ENCODE assay signal across 26 cellular contexts in genomic region chr9:372143-372542, GRCh38.
"Had no signal": no experiment of that assay in that cellular context is flagged by ENCODE, and none has a peak within 500 bp of the region (broad histone marks: within the 10 kb centered on the region; RNA-seq: fewer than 3 reads in every experiment).

No MANE protein-coding gene starts in this region.

- H3K27ac Mint-ChIP-seq: activated B cell treated with CpG ODN at 0.5 μM for 24 hours; activated naive CD4-positive, alpha-beta T cell treated with anti-CD3 and anti-CD28 coated beads, Interleukin-2, amount 10 ng/mL, durations not matched to agents 7 days and 5 days; activated T-cell treated with anti-CD3 and anti-CD28 coated beads, Interleukin-2, amount 50 U/mL, for 72 hours; dendritic cell treated with granulocyte-macrophage colony-stimulating factor and Interleukin-4, amounts not matched to agents 40 ng/mL and 50 ng/mL, for 4 days; nephron progenitor cell; stimulated activated naive CD8-positive, alpha-beta T cell treated with anti-CD3 and anti-CD28 coated beads, Interleukin-15, Interleukin-2, amounts not matched to agents 100 ng/mL and 50 ng/mL, for 24 hours; T-helper 17 cell had no signal

- H3K4me3 ChIP-seq: pancreas, right lobe of liver, SK-N-MC, spleen, thyroid gland, upper lobe of right lung had no signal

- H3K27ac ChIP-seq: foreskin keratinocyte, pancreas, right lobe of liver, SK-N-MC, spleen, thyroid gland, upper lobe of right lung had no signal

- DNase-seq: activated B cell treated with CpG ODN at 0.5 μM for 24 hours; activated CD4-positive, alpha-beta T cell treated with anti-CD3 and anti-CD28 coated beads for 4 hours; activated CD8-positive, alpha-beta memory T cell treated with anti-CD3 and anti-CD28 coated beads, Interleukin-2, amount 50 U/mL, for 48 hours; activated effector memory CD4-positive, alpha-beta T cell treated with anti-CD3 and anti-CD28 coated beads, Interleukin-2, amount 50 U/mL, for 16 hours; activated naive CD4-positive, alpha-beta T cell treated with anti-CD3 and anti-CD28 coated beads, Interleukin-2, amount 10 ng/mL, durations not matched to agents 7 days and 5 days; activated T-cell treated with anti-CD3 and anti-CD28 coated beads, Interleukin-2, amount 50 U/mL, for 72 hours; aorta; caudate nucleus; effector CD8-positive, alpha-beta T cell; foreskin keratinocyte; hippocampal formation; kidney glomerular epithelial cell; nephron progenitor cell; pancreas; right lobe of liver; spleen; stimulated activated CD4-positive, alpha-beta T cell treated with anti-CD3 and anti-CD28 coated beads, Interleukin-4, amount 100 ng/mL, for 24 hours; substantia nigra; SW 1271; T-helper 17 cell; thyroid gland; upper lobe of right lung had no signal

- ATAC-seq: activated T-cell treated with anti-CD3 and anti-CD28 coated beads, Interleukin-2, amount 50 U/mL, for 72 hours; pancreas; right lobe of liver; T-helper 17 cell; upper lobe of right lung had no signal

- H3K9me3 ChIP-seq: pancreas, right lobe of liver, spleen, thyroid gland, upper lobe of right lung had no signal

- H3K4me1 ChIP-seq: foreskin keratinocyte, pancreas, right lobe of liver, spleen, thyroid gland, upper lobe of right lung had no signal

- H3K27me3 Mint-ChIP-seq: activated B cell treated with CpG ODN at 0.5 μM for 24 hours; activated naive CD4-positive, alpha-beta T cell treated with anti-CD3 and anti-CD28 coated beads, Interleukin-2, amount 10 ng/mL, durations not matched to agents 7 days and 5 days; brain; dendritic cell treated with granulocyte-macrophage colony-stimulating factor and Interleukin-4, amounts not matched to agents 40 ng/mL and 50 ng/mL, for 4 days; stimulated activated naive CD8-positive, alpha-beta T cell treated with anti-CD3 and anti-CD28 coated beads, Interleukin-15, Interleukin-2, amounts not matched to agents 100 ng/mL and 50 ng/mL, for 24 hours; T-helper 17 cell had no signal

- H3K27me3 ChIP-seq: foreskin keratinocyte, pancreas, spleen, thyroid gland, upper lobe of right lung had no signal

- H3K4me3 Mint-ChIP-seq: activated B cell treated with CpG ODN at 0.5 μM for 24 hours; activated naive CD4-positive, alpha-beta T cell treated with anti-CD3 and anti-CD28 coated beads, Interleukin-2, amount 10 ng/mL, durations not matched to agents 7 days and 5 days; activated T-cell treated with anti-CD3 and anti-CD28 coated beads, Interleukin-2, amount 50 U/mL, for 72 hours; dendritic cell treated with granulocyte-macrophage colony-stimulating factor and Interleukin-4, amounts not matched to agents 40 ng/mL and 50 ng/mL, for 4 days; nephron progenitor cell; stimulated activated naive CD8-positive, alpha-beta T cell treated with anti-CD3 and anti-CD28 coated beads, Interleukin-15, Interleukin-2, amounts not matched to agents 100 ng/mL and 50 ng/mL, for 24 hours; T-helper 17 cell had no signal

- H3K36me3 Mint-ChIP-seq: brain had no signal

- H3K4me1 Mint-ChIP-seq: activated B cell treated with CpG ODN at 0.5 μM for 24 hours; activated naive CD4-positive, alpha-beta T cell treated with anti-CD3 and anti-CD28 coated beads, Interleukin-2, amount 10 ng/mL, durations not matched to agents 7 days and 5 days had no signal

- H3K9me3 Mint-ChIP-seq: activated B cell treated with CpG ODN at 0.5 μM for 24 hours; activated naive CD4-positive, alpha-beta T cell treated with anti-CD3 and anti-CD28 coated beads, Interleukin-2, amount 10 ng/mL, durations not matched to agents 7 days and 5 days; activated T-cell treated with anti-CD3 and anti-CD28 coated beads, Interleukin-2, amount 50 U/mL, for 72 hours; brain; dendritic cell treated with granulocyte-macrophage colony-stimulating factor and Interleukin-4, amounts not matched to agents 40 ng/mL and 50 ng/mL, for 4 days; nephron progenitor cell; stimulated activated naive CD8-positive, alpha-beta T cell treated with anti-CD3 and anti-CD28 coated beads, Interleukin-15, Interleukin-2, amounts not matched to agents 100 ng/mL and 50 ng/mL, for 24 hours had no signal
